In the genomic region with DNA sequence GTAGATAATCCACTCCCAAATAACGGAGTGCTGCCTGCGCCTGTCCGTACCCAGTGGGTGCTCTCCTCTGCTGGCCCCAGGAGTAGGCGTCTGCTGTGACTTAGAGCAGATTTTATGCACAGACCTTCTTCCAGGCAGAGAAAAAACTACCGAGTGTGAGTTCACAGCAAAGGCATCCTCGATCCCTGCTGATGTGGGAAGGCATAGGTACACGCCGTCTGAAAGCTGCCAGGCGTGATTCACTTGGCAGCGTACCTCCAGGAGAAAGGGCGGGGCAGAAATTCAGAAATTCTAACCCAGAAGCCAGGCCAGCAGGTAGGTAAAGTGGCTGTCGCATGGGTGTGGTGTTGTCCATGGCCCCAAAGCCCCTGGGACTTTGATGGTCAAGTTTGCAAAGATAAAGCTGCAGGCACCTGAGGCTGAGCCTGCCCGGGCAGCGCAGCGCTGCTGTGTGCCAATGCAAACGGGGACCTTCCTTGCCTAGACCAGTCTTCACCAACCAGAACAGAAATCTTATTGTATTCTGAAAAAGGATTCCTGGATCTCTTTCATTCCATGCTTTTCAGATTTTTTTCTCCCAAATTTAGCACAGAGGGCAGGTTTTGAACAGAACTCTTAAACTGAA, we compare ENCODE assay signal across 10 cellular contexts. TPM values are rescaled to one million over a fixed set of nuclear protein-coding genes. Genes with fewer than 3 reads are reported as not detected.
DNase-seq lines count a peak whose midpoint lies in the region; TF ChIP-seq lines count a peak whose summit lies in the region.
"Had no signal": no experiment of that assay in that cellular context is flagged by ENCODE, and none has a peak within 500 bp of the region (broad histone marks: within the 10 kb centered on the region; RNA-seq: fewer than 3 reads in every experiment).

No MANE protein-coding gene starts in this region.

- H4K20me1 ChIP-seq in osteoblast (ENCODE audit: insufficient read depth, low read length) (peaks cover 9% of the 10 kb centered on the region), GM23248 (ENCODE audit: insufficient read depth) (no peaks in the 10 kb centered on the region)

- peak; percentile 44 for DNase-seq in SW480 (ENCODE audit: low spot score)
- peak; percentile 97 for DNase-seq in epithelial cell of esophagus (ENCODE audit: low read depth)
- DNase-seq in osteoblast (ENCODE audit: insufficient read length, low spot score, missing footprints): peak; percentile 8
- DNase-seq in uterus: peak in 1 of 2 donors; percentile 76
- no peak for DNase-seq in tibial nerve (ENCODE audit: low spot score in 2 of 2)
- no peak for DNase-seq in GM23248
- no peak for DNase-seq in stimulated activated CD4-positive, alpha-beta T cell treated with anti-CD3 and anti-CD28 coated beads, Interleukin-4, amount 100 ng/mL, for 1 hour
- DNase-seq: KBM-7, T-helper 9 cell had no signal

- in situ Hi-C loops in GM23248 (cut with MboI): no loop called here

- TF ChIP-seq CTCF in epithelial cell of esophagus (IDR thresholded peaks at IDR 0.05; ENCODE audit: insufficient read depth, low read depth, low read length, missing control alignments) (no peak), osteoblast (IDR thresholded peaks at IDR 0.05; ENCODE audit: extremely low read depth, low read depth, low read length) (no peak), uterus (IDR thresholded peaks at IDR 0.05) (no peak), tibial nerve (IDR thresholded peaks at IDR 0.05) (no peak)

- H3K4me1 ChIP-seq in osteoblast (ENCODE audit: insufficient read depth, low read length) (peaks cover 35% of the 10 kb centered on the region), uterus (peaks cover 3 to 15% of the 10 kb centered on the region in 2 donors), tibial nerve (peaks cover 0 to 98% (median 36%) of the 10 kb centered on the region in 4 donors), GM23248 (ENCODE audit: insufficient read depth) (peaks cover 25% of the 10 kb centered on the region)

- intact Hi-C loops in uterus (cut with DNase I; ENCODE audit: low total_unique reads): no loop called here

- WGBS in tibial nerve, 2 donors: 69 to 72% methylated on average over 16 of the region's 16 CpGs
- 95 to 96% methylated on average over 16 of the region's 16 CpGs for WGBS in GM23248 (ENCODE audit: low coverage in 1 of 2, low lambda C conversion rate in 2 of 2, missing lambda C conversion rate in 2 of 2), 2 experiments

- TF ChIP-seq POLR2A in uterus (IDR thresholded peaks at IDR 0.05): peak; percentile 22 to 32
- TF ChIP-seq POLR2A in tibial nerve (IDR thresholded peaks at IDR 0.05): no peak

- H3K9me3 ChIP-seq in osteoblast (ENCODE audit: low read depth, low read length): no peaks in the 10 kb centered on the region
- H3K9me3 ChIP-seq in uterus: no peaks in the 10 kb centered on the region
- no peaks in the 10 kb centered on the region for H3K9me3 ChIP-seq in tibial nerve
- no peaks in the 10 kb centered on the region for H3K9me3 ChIP-seq in GM23248 (ENCODE audit: low read depth)

- H3F3A ChIP-seq in GM23248 (ENCODE audit: insufficient read depth): peaks cover 28% of the 10 kb centered on the region

- no peak for TF ChIP-seq EP300 in tibial nerve (IDR thresholded peaks at IDR 0.05)

- H3K36me3 ChIP-seq in osteoblast (ENCODE audit: insufficient read depth, low read length): peaks cover 21% of the 10 kb centered on the region
- H3K36me3 ChIP-seq in uterus: no peaks in the 10 kb centered on the region
- no peaks in the 10 kb centered on the region for H3K36me3 ChIP-seq in tibial nerve
- no peaks in the 10 kb centered on the region for H3K36me3 ChIP-seq in GM23248 (ENCODE audit: low read depth)

- no peak overlapping the region for H3K4me2 ChIP-seq in osteoblast (ENCODE audit: insufficient read depth, low read length)
- no peak overlapping the region for H3K4me2 ChIP-seq in GM23248 (ENCODE audit: unreplicated experiment)

- H3K9ac ChIP-seq in GM23248: no peak overlapping the region

- no peak overlapping the region for H2AFZ ChIP-seq in osteoblast (ENCODE audit: low read length)
- no peak overlapping the region for H2AFZ ChIP-seq in GM23248

- H3K27ac ChIP-seq in osteoblast (ENCODE audit: low read depth, low read length) (no peak overlapping the region), uterus (peak overlapping the region; percentile 92 to 96), tibial nerve (peak overlapping the region in 2 of 4 donors; percentile 89 to 90), GM23248 (no peak overlapping the region)

- H3K79me2 ChIP-seq in osteoblast (ENCODE audit: insufficient read depth, low read length) (peaks cover 50% of the 10 kb centered on the region), GM23248 (ENCODE audit: insufficient read depth) (peaks cover 9% of the 10 kb centered on the region)

- H3K4me3 ChIP-seq in epithelial cell of esophagus (ENCODE audit: low read length): no peak overlapping the region
- no peak overlapping the region for H3K4me3 ChIP-seq in osteoblast (ENCODE audit: insufficient read depth, low read length)
- H3K4me3 ChIP-seq in uterus: no peak overlapping the region
- no peak overlapping the region for H3K4me3 ChIP-seq in tibial nerve
- no peak overlapping the region for H3K4me3 ChIP-seq in GM23248

- no peaks in the 10 kb centered on the region for H3K9me2 ChIP-seq in GM23248 (ENCODE audit: insufficient read depth)

- no peaks in the 10 kb centered on the region for H3K27me3 ChIP-seq in osteoblast (ENCODE audit: insufficient read depth, low read length)
- no peaks in the 10 kb centered on the region for H3K27me3 ChIP-seq in uterus
- no peaks in the 10 kb centered on the region for H3K27me3 ChIP-seq in tibial nerve
- H3K27me3 ChIP-seq in GM23248 (replicated peaks; ENCODE audit: insufficient read depth): no peaks in the 10 kb centered on the region

RNA-seq across cellular contexts. Expression of a gene that starts 36.3 kb away (rescaled TPM):
- total RNA-seq in osteoblast (267 and 291 TPM in 2 replicates), uterus (100 to 1,000 TPM; 157 to 606 (median 284) TPM), tibial nerve (100 to 1,000 TPM; 576 to 821 (median 658) TPM)
- total RNA-seq in GM23248 (2014; rRNA removed; shearing (Covaris generic)): 455 and 524 TPM in 2 replicates
- polyA plus RNA-seq in GM23248 (2016; fragmentation: Nextera tagmentation; extraction: Ambion mirVana): 137 and 146 TPM in 2 replicates
- total RNA-seq: activated T-helper 2 cell treated with anti-CD3 and anti-CD28 coated beads, Interferon-gamma antibody, Interleukin-2, Interleukin-4, amounts not matched to agents 10 μg/mL and 5 μg/mL and 100 μg/mL, durations not matched to agents 14 hours and 24 hours and 36 hours had no signal

RNA-seq across cellular contexts. Expression of a gene that starts 36.4 kb away (rescaled TPM):
- total RNA-seq in osteoblast: 412 and 433 TPM in 2 replicates
- total RNA-seq in uterus: 100 to 1,000 TPM; 164 to 737 (median 209) TPM
- total RNA-seq in tibial nerve: 100 to 1,000 TPM; 385 to 583 (median 526) TPM
- 519 and 549 TPM in 2 replicates for total RNA-seq in GM23248 (2014; rRNA removed; shearing (Covaris generic))
- polyA plus RNA-seq in GM23248 (2016; fragmentation: Nextera tagmentation; extraction: Ambion mirVana): 183 and 184 TPM in 2 replicates
- total RNA-seq: activated T-helper 2 cell treated with anti-CD3 and anti-CD28 coated beads, Interferon-gamma antibody, Interleukin-2, Interleukin-4, amounts not matched to agents 10 μg/mL and 5 μg/mL and 100 μg/mL, durations not matched to agents 14 hours and 24 hours and 36 hours had no signal

Comparison
In these comparisons a context has a peak if more than half of its experiments do, and no peak if none do; other contexts are left out.
1. DNase-seq: peak in SW480 (single experiment), epithelial cell of esophagus (single experiment) and osteoblast (single experiment); none in tibial nerve (0 of 2), GM23248 (single experiment) and stimulated activated CD4-positive, alpha-beta T cell treated with anti-CD3 and anti-CD28 coated beads, Interleukin-4, amount 100 ng/mL, for 1 hour (single experiment).
2. H3K27ac ChIP-seq: peak in uterus (2 of 2); none in osteoblast (single experiment) and GM23248 (single experiment).
3. POLR2A ChIP-seq: peak in uterus (2 of 2); none in tibial nerve (0 of 2).